ENCODE assay signal across 32 cellular contexts in genomic region chr14:41972531-41972930, GRCh38.
"Had no signal": no experiment of that assay in that cellular context is flagged by ENCODE, and none has a peak within 500 bp of the region (broad histone marks: within the 10 kb centered on the region; RNA-seq: fewer than 3 reads in every experiment).

No MANE protein-coding gene starts in this region.

- H3K4me3 ChIP-seq: MG63 had no signal

- H3K9me3 ChIP-seq: MG63 had no signal

- DNase-seq: MG63, MM.1S, NCI-H1048, NCI-H1092, NCI-H1092 treated with DMSO at 0.1 percent for 48 hours, NCI-H1105, NCI-H1105 treated with DMSO at 0.1 percent for 48 hours, NCI-H1417, NCI-H1417 treated with DMSO at 0.1 percent for 48 hours, NCI-H1436, NCI-H1436 treated with DMSO at 0.1 percent for 48 hours, NCI-H146, NCI-H1694, NCI-H1694 treated with DMSO at 0.1 percent for 48 hours, NCI-H187, NCI-H187 treated with DMSO at 0.1 percent for 48 hours, NCI-H1930, NCI-H2029, NCI-H2029 treated with DMSO at 0.1 percent for 48 hours, NCI-H2081, NCI-H2081 treated with DMSO at 0.1 percent for 48 hours, NCI-H2107, NCI-H2171, NCI-H2171 treated with DMSO at 0.1 percent for 48 hours, NCI-H2227 treated with DMSO at 0.1 percent for 48 hours, NCI-H226, NCI-H345, NCI-H446, NCI-H446 treated with DMSO at 0.1 percent for 48 hours, NCI-H510A, NCI-H510A treated with DMSO at 0.1 percent for 48 hours, NCI-H524 had no signal

- H3K27me3 ChIP-seq: MG63 had no signal

- H3K36me3 ChIP-seq: MG63 had no signal
